Comparison of ENCODE assay signal across 16 cellular contexts in genomic region chr18:10950876-10951630, GRCh38.
DNase-seq lines count a peak whose midpoint lies in the region; ATAC-seq and TF ChIP-seq lines count a peak whose summit lies in the region.
"Had no signal": no experiment of that assay in that cellular context is flagged by ENCODE, and none has a peak within 500 bp of the region (broad histone marks: within the 10 kb centered on the region; RNA-seq: fewer than 3 reads in every experiment).

No MANE protein-coding gene starts in this region.

- BruUV-seq in Calu3 (replicated peaks; lab: Mats Ljungman, UMichigan): no TSS peak

- H3K27ac ChIP-seq in GM23338 (ENCODE audit: low read depth): no peak overlapping the region
- peak overlapping the region; percentile 95 for H3K27ac ChIP-seq in MM.1S (ENCODE audit: low read length)
- H3K27ac ChIP-seq: left lung, parathyroid adenoma had no signal

- DNase-seq in Calu3: no peak
- no peak for DNase-seq in GM23338 (ENCODE audit: low spot score)
- DNase-seq in MM.1S: peak; percentile 92
- no peak for DNase-seq in LoVo (ENCODE audit: low spot score)
- no peak for DNase-seq in NCI-H524 treated with DMSO at 0.1 percent for 48 hours (lab: John Stamatoyannopoulos, UW)
- no peak for DNase-seq in stimulated activated naive CD4-positive, alpha-beta T cell (lab: John Stamatoyannopoulos, UW)
- DNase-seq: activated B cell treated with CpG ODN at 0.5 μM for 24 hours; activated naive CD4-positive, alpha-beta T cell treated with anti-CD3 and anti-CD28 coated beads for 36 hours; CD8-positive, alpha-beta T cell; left lung; NCI-H345 had no signal

- H3K4me3 ChIP-seq in GM23338 (no peak overlapping the region), MM.1S (ENCODE audit: low read length) (peak overlapping the region; percentile 38)
- H3K4me3 ChIP-seq: left lung, smooth muscle cell had no signal

- no peaks in the 10 kb centered on the region for H3K27me3 Mint-ChIP-seq in Calu3 (ENCODE audit: unreplicated experiment)
- no peaks in the 10 kb centered on the region for H3K27me3 Mint-ChIP-seq in GM23338 (ENCODE audit: insufficient read depth, low read depth, poor library complexity)

- H3K9me3 Mint-ChIP-seq in Calu3 (ENCODE audit: low read depth, unreplicated experiment): peaks cover under 1% of the 10 kb centered on the region
- H3K9me3 Mint-ChIP-seq in GM23338: peaks cover 5% of the 10 kb centered on the region

- H3K27ac Mint-ChIP-seq in Calu3 (ENCODE audit: unreplicated experiment) (peak overlapping the region; percentile 84), GM23338 (peak overlapping the region; percentile 20; the same call in 1 of the 2 replicates)
- H3K27ac Mint-ChIP-seq: activated B cell treated with CpG ODN at 0.5 μM for 24 hours; activated naive CD4-positive, alpha-beta T cell treated with anti-CD3 and anti-CD28 coated beads for 36 hours; CD8-positive, alpha-beta T cell had no signal

- H3K36me3 Mint-ChIP-seq in Calu3 (ENCODE audit: insufficient read depth, unreplicated experiment) (peaks cover 8% of the 10 kb centered on the region), GM23338 (ENCODE audit: low read depth) (peaks cover 11% of the 10 kb centered on the region)
- H3K36me3 Mint-ChIP-seq: CD8-positive, alpha-beta T cell had no signal

- H2AFZ ChIP-seq in GM23338 (no peak overlapping the region), MM.1S (ENCODE audit: low read length) (peak overlapping the region; percentile 36; the same call in 1 of the 2 replicates)
- H2AFZ ChIP-seq: parathyroid adenoma had no signal

- H3K4me1 Mint-ChIP-seq in Calu3 (ENCODE audit: low read depth, unreplicated experiment) (peaks cover 20% of the 10 kb centered on the region), GM23338 (peaks cover 12% of the 10 kb centered on the region; the same call in 2 of the 3 replicates)
- H3K4me1 Mint-ChIP-seq: activated B cell treated with CpG ODN at 0.5 μM for 24 hours had no signal

- H3K27me3 ChIP-seq in GM23338 (ENCODE audit: insufficient read depth): no peaks in the 10 kb centered on the region
- H3K27me3 ChIP-seq in MM.1S (replicated peaks; ENCODE audit: insufficient read depth, low read length): no peaks in the 10 kb centered on the region
- H3K27me3 ChIP-seq: left lung had no signal

- H3K4me3 Mint-ChIP-seq in Calu3 (ENCODE audit: low read depth, unreplicated experiment) (no peak overlapping the region), GM23338 (no peak overlapping the region)
- H3K4me3 Mint-ChIP-seq: activated B cell treated with CpG ODN at 0.5 μM for 24 hours; activated naive CD4-positive, alpha-beta T cell treated with anti-CD3 and anti-CD28 coated beads for 36 hours; CD8-positive, alpha-beta T cell had no signal

- H3K9me2 ChIP-seq in GM23338 (ENCODE audit: insufficient read depth) (no peaks in the 10 kb centered on the region), MM.1S (replicated peaks; ENCODE audit: insufficient read depth, low read length) (no peaks in the 10 kb centered on the region)

- H3K9ac ChIP-seq in MM.1S (ENCODE audit: low read length): peak overlapping the region; percentile 59
- H3K9ac ChIP-seq: parathyroid adenoma had no signal

- no peak overlapping the region for H3K4me2 ChIP-seq in GM23338
- peak overlapping the region; percentile 58 for H3K4me2 ChIP-seq in MM.1S (ENCODE audit: low read depth, low read length)
- H3K4me2 ChIP-seq: smooth muscle cell had no signal

- H3K4me1 ChIP-seq in GM23338 (ENCODE audit: insufficient read depth): peaks cover 2% of the 10 kb centered on the region; the same call in 1 of the 2 replicates
- H3K4me1 ChIP-seq in MM.1S (ENCODE audit: low read length): peaks cover 51% of the 10 kb centered on the region
- H3K4me1 ChIP-seq: left lung, parathyroid adenoma had no signal

- H3K79me2 ChIP-seq in GM23338 (replicated peaks; ENCODE audit: insufficient read depth) (no peaks in the 10 kb centered on the region), MM.1S (ENCODE audit: low read length) (no peaks in the 10 kb centered on the region)
- H3K79me2 ChIP-seq: parathyroid adenoma had no signal

- CTCF ChIA-PET in Calu3 (lab: Charles Lee): no interaction called here

- no peak for TF ChIP-seq CTCF in Calu3 (IDR thresholded peaks at IDR 0.05; ENCODE audit: unreplicated experiment)
- TF ChIP-seq CTCF in GM23338 (conservative IDR thresholded peaks at IDR 0.05; ENCODE audit: low read depth in 2 of 2): no peak
- TF ChIP-seq CTCF in MM.1S (IDR thresholded peaks at IDR 0.05; ENCODE audit: low read length): no peak

- no peaks in the 10 kb centered on the region for H4K20me1 ChIP-seq in GM23338 (replicated peaks; ENCODE audit: insufficient read depth)
- H4K20me1 ChIP-seq in MM.1S (ENCODE audit: insufficient read depth, low read length): no peaks in the 10 kb centered on the region

- no peaks in the 10 kb centered on the region for H3K9me3 ChIP-seq in MM.1S (replicated peaks; ENCODE audit: insufficient read depth, low read length)

- no peaks in the 10 kb centered on the region for H3F3A ChIP-seq in GM23338 (replicated peaks; ENCODE audit: low read depth)
- H3F3A ChIP-seq in MM.1S (ENCODE audit: insufficient read depth, low read length): peaks cover 36% of the 10 kb centered on the region

- ATAC-seq in GM18873 (IDR thresholded peaks at IDR 0.05; ENCODE audit: low FRiP score, unreplicated experiment) (peak; percentile 51), GM23338 (no peak), HG03097 (IDR thresholded peaks at IDR 0.05; ENCODE audit: low FRiP score, unreplicated experiment) (no peak)
- ATAC-seq: CD8-positive, alpha-beta T cell; left lung; Panc1 had no signal

- intact Hi-C loops in Calu3 (cut with micrococcal nuclease; ENCODE audit: unreplicated experiment): no loop called here

- H3K36me3 ChIP-seq in GM23338 (ENCODE audit: insufficient read depth) (0 out of 2 replicates have a peak, but pooled peaks cover 3% of the 10 kb centered on the region), MM.1S (replicated peaks; ENCODE audit: insufficient read depth, low read length) (no peaks in the 10 kb centered on the region)
- H3K36me3 ChIP-seq: left lung had no signal

TF ChIP-seq in GM23338, 12 proteins besides CTCF, POLR2A, EP300 and RAD21 (continues in another document):
- TF ChIP-seq REST (IDR thresholded peaks at IDR 0.05; ENCODE audit: unreplicated experiment) (no peak), ETS1 (IDR thresholded peaks at IDR 0.05) (no peak), EZH2phosphoT487 (IDR thresholded peaks at IDR 0.05; ENCODE audit: unreplicated experiment) (no peak), POLR2AphosphoS5 (IDR thresholded peaks at IDR 0.05; ENCODE audit: low read depth) (no peak), JUNB (IDR thresholded peaks at IDR 0.05; ENCODE audit: unreplicated experiment) (no peak), NANOG (IDR thresholded peaks at IDR 0.05; ENCODE audit: borderline replicate concordance) (no peak), STAT1 (IDR thresholded peaks at IDR 0.05; ENCODE audit: unreplicated experiment) (no peak), ZNF114 (CRISPR knock-in tag; IDR thresholded peaks at IDR 0.05) (no peak)
